Comparison of ENCODE assay signal across 27 cellular contexts in genomic region chr18:24831091-24831490, GRCh38.
"Had no signal": no experiment of that assay in that cellular context is flagged by ENCODE, and none has a peak within 500 bp of the region (broad histone marks: within the 10 kb centered on the region; RNA-seq: fewer than 3 reads in every experiment).

No MANE protein-coding gene starts in this region.

- H3K9ac ChIP-seq: SK-N-SH had no signal

- H3K4me3 ChIP-seq: Peyer's patch, SJSA1 had no signal

- H3K9me3 Mint-ChIP-seq: activated CD4-positive, alpha-beta T cell treated with anti-CD3 and anti-CD28 coated beads, Interleukin-2, amount 10 ng/mL, durations not matched to agents 24 days and 14 days; activated naive CD8-positive, alpha-beta T cell treated with anti-CD3 and anti-CD28 coated beads for 36 hours; activated T-helper 17 cell treated with anti-CD3 and anti-CD28 coated beads, Interleukin-2, amount 50 U/mL, for 72 hours; T-helper 2 cell treated with Interferon-gamma antibody and Interleukin-4, amounts not matched to agents 5 μg/mL and 100 μg/mL, for 36 hours had no signal

- H3K27me3 ChIP-seq: Peyer's patch, SJSA1 had no signal

- H3K27ac ChIP-seq: Peyer's patch, SJSA1 had no signal

- H3K9me3 ChIP-seq: Peyer's patch, SJSA1, SK-N-SH had no signal

- DNase-seq: activated CD4-positive, alpha-beta T cell treated with anti-CD3 and anti-CD28 coated beads, Interleukin-2, amount 10 ng/mL, durations not matched to agents 24 days and 14 days; activated CD4-positive, alpha-beta T cell treated with anti-CD3 and anti-CD28 coated beads, Interleukin-2, amount 50 U/mL, for 4 hours; activated CD8-positive, alpha-beta T cell treated with anti-CD3 and anti-CD28 coated beads for 36 hours; activated effector memory CD4-positive, alpha-beta T cell treated with anti-CD3 and anti-CD28 coated beads, Interleukin-2, amount 50 U/mL, for 16 hours; activated naive CD4-positive, alpha-beta T cell; activated naive CD4-positive, alpha-beta T cell treated with anti-CD3 and anti-CD28 coated beads, Interleukin-2, amount 50 U/mL, for 16 hours; activated naive CD8-positive, alpha-beta T cell treated with anti-CD3 and anti-CD28 coated beads for 36 hours; activated T-cell treated with anti-CD3 and anti-CD28 coated beads, Interleukin-2, amount 50 U/mL, for 1 hour; activated T-cell treated with anti-CD3 and anti-CD28 coated beads, Interleukin-2, amount 50 U/mL, for 72 hours; amniotic stem cell; aorta; NCI-H1092 treated with DMSO at 0.1 percent for 48 hours; NCI-H187 treated with DMSO at 0.1 percent for 48 hours; NCI-H2081 treated with DMSO at 0.1 percent for 48 hours; NCI-H226; NCI-H446 treated with DMSO at 0.1 percent for 48 hours; NCI-H748 treated with DMSO at 0.1 percent for 48 hours; NK-92 treated with Interleukin-12 subunit alpha and Interleukin-12 subunit beta, amount 100 ng/mL, for 24 hours; PC-3; Peyer's patch; RPMI8226; SHP77 treated with DMSO at 0.1 percent for 48 hours; SK-N-SH had no signal

- H3K27ac Mint-ChIP-seq: activated CD4-positive, alpha-beta T cell treated with anti-CD3 and anti-CD28 coated beads, Interleukin-2, amount 10 ng/mL, durations not matched to agents 24 days and 14 days; activated CD8-positive, alpha-beta T cell treated with anti-CD3 and anti-CD28 coated beads for 36 hours; activated naive CD8-positive, alpha-beta T cell treated with anti-CD3 and anti-CD28 coated beads for 36 hours; activated T-cell treated with anti-CD3 and anti-CD28 coated beads, Interleukin-2, amount 50 U/mL, for 72 hours; activated T-helper 17 cell treated with anti-CD3 and anti-CD28 coated beads, Interleukin-2, amount 50 U/mL, for 72 hours; T-helper 1 cell treated with Interleukin-12 subunit alpha and Interleukin-12 subunit beta and Interleukin-4 antibody, amounts not matched to agents 30 μg/mL and 1 μg/mL, for 36 hours; T-helper 2 cell treated with Interferon-gamma antibody and Interleukin-4, amounts not matched to agents 5 μg/mL and 100 μg/mL, for 36 hours had no signal

- ATAC-seq: activated CD8-positive, alpha-beta T cell treated with anti-CD3 and anti-CD28 coated beads for 36 hours; activated T-cell treated with anti-CD3 and anti-CD28 coated beads, Interleukin-2, amount 50 U/mL, for 72 hours; activated T-helper 17 cell treated with anti-CD3 and anti-CD28 coated beads, Interleukin-2, amount 50 U/mL, for 72 hours; PC-3 had no signal

- H3K36me3 Mint-ChIP-seq: activated naive CD8-positive, alpha-beta T cell treated with anti-CD3 and anti-CD28 coated beads for 36 hours had no signal

- H3K4me1 ChIP-seq: Peyer's patch, SJSA1 had no signal

- H3K36me3 ChIP-seq: Peyer's patch, SJSA1 had no signal

- H3K4me1 Mint-ChIP-seq: activated CD4-positive, alpha-beta T cell treated with anti-CD3 and anti-CD28 coated beads, Interleukin-2, amount 10 ng/mL, durations not matched to agents 24 days and 14 days; activated naive CD8-positive, alpha-beta T cell treated with anti-CD3 and anti-CD28 coated beads for 36 hours; activated T-helper 17 cell treated with anti-CD3 and anti-CD28 coated beads, Interleukin-2, amount 50 U/mL, for 72 hours had no signal

- H3K4me3 Mint-ChIP-seq: activated CD4-positive, alpha-beta T cell treated with anti-CD3 and anti-CD28 coated beads, Interleukin-2, amount 10 ng/mL, durations not matched to agents 24 days and 14 days; activated CD8-positive, alpha-beta T cell treated with anti-CD3 and anti-CD28 coated beads for 36 hours; activated naive CD8-positive, alpha-beta T cell treated with anti-CD3 and anti-CD28 coated beads for 36 hours; activated T-cell treated with anti-CD3 and anti-CD28 coated beads, Interleukin-2, amount 50 U/mL, for 72 hours; activated T-helper 17 cell treated with anti-CD3 and anti-CD28 coated beads, Interleukin-2, amount 50 U/mL, for 72 hours; T-helper 1 cell treated with Interleukin-12 subunit alpha and Interleukin-12 subunit beta and Interleukin-4 antibody, amounts not matched to agents 30 μg/mL and 1 μg/mL, for 36 hours; T-helper 2 cell treated with Interferon-gamma antibody and Interleukin-4, amounts not matched to agents 5 μg/mL and 100 μg/mL, for 36 hours had no signal

- H3K4me2 ChIP-seq: SK-N-SH had no signal
